In genomic region chr3:189325454-189325853, GRCh38 we compare ENCODE assay signal across 11 cellular contexts.
DNase-seq lines count a peak whose midpoint lies in the region; ATAC-seq and TF ChIP-seq lines count a peak whose summit lies in the region.
"Had no signal": no experiment of that assay in that cellular context is flagged by ENCODE, and none has a peak within 500 bp of the region (broad histone marks: within the 10 kb centered on the region; RNA-seq: fewer than 3 reads in every experiment).

No MANE protein-coding gene starts in this region.

- POLR2A ChIA-PET in CD8-positive, alpha-beta T cell (lab: Charles Lee): interaction anchor here (0.9 to 2.3 kb wide), 5 partner anchors 8 to 39 kb away, joined by 3 to 16 read pairs (median 11); no protein-coding TSS in a partner anchor
- POLR2A ChIA-PET in naive thymus-derived CD8-positive, alpha-beta T cell (lab: Charles Lee): interaction anchor here (0.7 to 2.4 kb wide), 4 partner anchors 9 to 82 kb away, joined by 3 to 9 read pairs (median 5); no protein-coding TSS in a partner anchor

- intact Hi-C loops in CD8-positive, alpha-beta T cell (cut with DNase I, micrococcal nuclease): loop anchor here (1.0 to 10.0 kb wide), 5 partner anchors 15 to 1581 kb away; partner anchors contain the start of gene BCL6 (in 1 of the 2)

- H3K4me1 ChIP-seq in CD8-positive, alpha-beta T cell (ENCODE audit: insufficient read depth, low read length): peaks cover 49% of the 10 kb centered on the region
- H3K4me1 ChIP-seq: body of pancreas had no signal

- no peaks in the 10 kb centered on the region for H3K27me3 Mint-ChIP-seq in CD8-positive, alpha-beta T cell (ENCODE audit: low read depth)
- H3K27me3 Mint-ChIP-seq in activated naive CD8-positive, alpha-beta T cell treated with anti-CD3 and anti-CD28 coated beads, Interleukin-2, amount 50 U/mL, for 24 hours: peaks cover 2% of the 10 kb centered on the region
- no peaks in the 10 kb centered on the region for H3K27me3 Mint-ChIP-seq in naive thymus-derived CD8-positive, alpha-beta T cell

- H3K4me3 ChIP-seq in CD8-positive, alpha-beta T cell (ENCODE audit: low read depth, low read length): no peak overlapping the region
- H3K4me3 ChIP-seq: body of pancreas had no signal

- no peaks in the 10 kb centered on the region for H3K27me3 ChIP-seq in CD8-positive, alpha-beta T cell (ENCODE audit: insufficient read depth, low read length)
- H3K27me3 ChIP-seq: body of pancreas had no signal

- H3K9me3 ChIP-seq in CD8-positive, alpha-beta T cell (ENCODE audit: low read length): no peaks in the 10 kb centered on the region
- no peaks in the 10 kb centered on the region for H3K9me3 ChIP-seq in KOPT-K1 (ENCODE audit: insufficient read depth, low read length, poor library complexity, severe bottlenecking)
- H3K9me3 ChIP-seq: body of pancreas had no signal

- no peaks in the 10 kb centered on the region for H3K36me3 ChIP-seq in CD8-positive, alpha-beta T cell (ENCODE audit: insufficient read depth, low read length)
- no peaks in the 10 kb centered on the region for H3K36me3 ChIP-seq in KOPT-K1 (ENCODE audit: insufficient read depth, low read length)

- CTCF ChIA-PET in CD8-positive, alpha-beta T cell (lab: Charles Lee): no interaction called here

- TF ChIP-seq CTCF in CD8-positive, alpha-beta T cell (IDR thresholded peaks at IDR 0.05): no peak

- no peaks in the 10 kb centered on the region for H3K9me3 Mint-ChIP-seq in CD8-positive, alpha-beta T cell
- H3K9me3 Mint-ChIP-seq in activated naive CD8-positive, alpha-beta T cell treated with anti-CD3 and anti-CD28 coated beads, Interleukin-2, amount 50 U/mL, for 24 hours: peaks cover 14% of the 10 kb centered on the region
- peaks cover 0 to 7% (median 0%) of the 10 kb centered on the region in 9 donors for H3K9me3 Mint-ChIP-seq in naive thymus-derived CD8-positive, alpha-beta T cell

- H3K4me3 Mint-ChIP-seq in CD8-positive, alpha-beta T cell: peak overlapping the region; percentile 29
- peak overlapping the region; percentile 60 for H3K4me3 Mint-ChIP-seq in activated naive CD8-positive, alpha-beta T cell treated with anti-CD3 and anti-CD28 coated beads, Interleukin-2, amount 50 U/mL, for 24 hours
- H3K4me3 Mint-ChIP-seq in naive thymus-derived CD8-positive, alpha-beta T cell: peak overlapping the region in 7 of 10 donors; percentile 22 to 92 (median 82)

- no peak for ATAC-seq in CD8-positive, alpha-beta T cell
- no peak for ATAC-seq in activated naive CD8-positive, alpha-beta T cell treated with anti-CD3 and anti-CD28 coated beads, Interleukin-2, amount 50 U/mL, for 24 hours
- no peak for ATAC-seq in naive thymus-derived CD8-positive, alpha-beta T cell

- peaks cover 75% of the 10 kb centered on the region for H3K4me1 Mint-ChIP-seq in CD8-positive, alpha-beta T cell (ENCODE audit: low read depth)
- peaks cover 78% of the 10 kb centered on the region for H3K4me1 Mint-ChIP-seq in activated naive CD8-positive, alpha-beta T cell treated with anti-CD3 and anti-CD28 coated beads, Interleukin-2, amount 50 U/mL, for 24 hours
- peaks cover 29 to 70% (median 69%) of the 10 kb centered on the region in 4 donors for H3K4me1 Mint-ChIP-seq in naive thymus-derived CD8-positive, alpha-beta T cell

- H3K27ac ChIP-seq in CD8-positive, alpha-beta T cell (ENCODE audit: low read depth, low read length): no peak overlapping the region
- peak overlapping the region; percentile 40 for H3K27ac ChIP-seq in KOPT-K1 (ENCODE audit: low read depth, low read length, poor library complexity, severe bottlenecking)
- H3K27ac ChIP-seq: body of pancreas had no signal

- DNase-seq in CD8-positive, alpha-beta T cell: no peak
- no peak for DNase-seq in activated naive CD8-positive, alpha-beta T cell treated with anti-CD3 and anti-CD28 coated beads, Interleukin-2, amount 50 U/mL, for 24 hours
- no peak for DNase-seq in naive thymus-derived CD8-positive, alpha-beta T cell
- DNase-seq in activated CD4-positive, CD25-positive, alpha-beta regulatory T cell treated with anti-CD3 and anti-CD28 coated beads, Interleukin-2, amount 50 U/mL, for 72 hours: no peak
- no peak for DNase-seq in H4 (ENCODE audit: low spot score)
- no peak for DNase-seq in dermis blood vessel endothelial cell
- no peak for DNase-seq in NCI-H1092 (lab: John Stamatoyannopoulos, UW)
- DNase-seq: GOT3, hypothalamus had no signal

- peak overlapping the region; percentile 95 for H3K27ac Mint-ChIP-seq in CD8-positive, alpha-beta T cell
- peak overlapping the region; percentile 87 for H3K27ac Mint-ChIP-seq in activated naive CD8-positive, alpha-beta T cell treated with anti-CD3 and anti-CD28 coated beads, Interleukin-2, amount 50 U/mL, for 24 hours
- peak overlapping the region; percentile 82 to 100 (median 93) for H3K27ac Mint-ChIP-seq in naive thymus-derived CD8-positive, alpha-beta T cell

- H3K36me3 Mint-ChIP-seq in CD8-positive, alpha-beta T cell: no peaks in the 10 kb centered on the region
- H3K36me3 Mint-ChIP-seq in activated naive CD8-positive, alpha-beta T cell treated with anti-CD3 and anti-CD28 coated beads, Interleukin-2, amount 50 U/mL, for 24 hours (ENCODE audit: low read depth): peaks cover 17% of the 10 kb centered on the region
- H3K36me3 Mint-ChIP-seq in naive thymus-derived CD8-positive, alpha-beta T cell: peaks cover 0 to 7% (median 0%) of the 10 kb centered on the region in 3 donors

Comparison
In these comparisons a context has a peak if more than half of its experiments do, and no peak if none do; other contexts are left out.
1. H3K4me3 Mint-ChIP-seq: peak in every context shown above with its lines; median percentile 82 in naive thymus-derived CD8-positive, alpha-beta T cell; 60 in activated naive CD8-positive, alpha-beta T cell treated with anti-CD3 and anti-CD28 coated beads, Interleukin-2, amount 50 U/mL, for 24 hours; 29 in CD8-positive, alpha-beta T cell.